ENCODE assay signal across 8 cellular contexts in genomic region chr16:8621572-8622314, GRCh38. TPM values are rescaled to one million over a fixed set of nuclear protein-coding genes. Genes with fewer than 3 reads are reported as not detected.
A peak's percentile ranks its signal among the peaks of the same experiment; 100 is the strongest.
DNase-seq lines count a peak whose midpoint lies in the region; ATAC-seq, FAIRE-seq and TF ChIP-seq lines count a peak whose summit lies in the region.

TSS of gene METTL22 (plus strand) at chr16:8621698. CDS start at chr16:8625666, 3,968 bp downstream.

- no peaks in the 10 kb centered on the region; the same call in 1 of the 2 replicates for H3K4me1 ChIP-seq in BE2C

- peaks cover 9% of the 10 kb centered on the region for H3K36me3 ChIP-seq in BE2C

- H3K27ac ChIP-seq in coronary artery: peak within 1 kb of the TSS; percentile 74 to 80
- H3K27ac ChIP-seq in layer of hippocampus (ENCODE audit: low read depth, low read length): peak within 1 kb of the TSS; percentile 65

- peaks cover 16% of the 10 kb centered on the region for H3K36me3 Mint-ChIP-seq in activated CD4-positive, alpha-beta T cell treated with anti-CD3 and anti-CD28 coated beads, Interleukin-2, amount 10 ng/mL, durations not matched to agents 24 days and 14 days (ENCODE audit: low read depth)

- intact Hi-C loops in activated CD4-positive, alpha-beta T cell treated with anti-CD3 and anti-CD28 coated beads, Interleukin-2, amount 10 ng/mL, durations not matched to agents 24 days and 14 days (cut with micrococcal nuclease): loop anchor here (1.0 to 5.0 kb wide), 4 partner anchors 36 to 176 kb away; partner anchors contain the start of genes PMM2 and TMEM186

- TF ChIP-seq CTCF in BE2C (IDR thresholded peaks at IDR 0.05; ENCODE audit: low read depth, low read length): no peak
- TF ChIP-seq CTCF in coronary artery (IDR thresholded peaks at IDR 0.05): no peak

- H3K27me3 ChIP-seq in BE2C (no peaks in the 10 kb centered on the region), layer of hippocampus (ENCODE audit: control insufficient read depth, insufficient read depth, low read length) (no peaks in the 10 kb centered on the region)

- H3K4me1 Mint-ChIP-seq in activated CD4-positive, alpha-beta T cell treated with anti-CD3 and anti-CD28 coated beads, Interleukin-2, amount 10 ng/mL, durations not matched to agents 24 days and 14 days: peaks cover 12% of the 10 kb centered on the region

- peak; percentile 88 for FAIRE-seq in GM19239 (lab: Jason Lieb, UNC)

- DNase-seq in BE2C (peak; percentile 97), GM19239 (ENCODE audit: insufficient read length, low spot score) (peak; percentile 97), NCI-H526 (lab: John Stamatoyannopoulos, UW) (peak; percentile 36 to 90), coronary artery (ENCODE audit: low spot score) (peak; percentile 85)
- DNase-seq in activated CD4-positive, alpha-beta T cell treated with anti-CD3 and anti-CD28 coated beads, Interleukin-2, amount 10 ng/mL, durations not matched to agents 24 days and 14 days: peak; percentile 98
- DNase-seq in stimulated activated CD4-positive, alpha-beta T cell treated with anti-CD3 and anti-CD28 coated beads, Interleukin-1b, Interleukin-23, amount 100 ng/mL, for 24 hours (ENCODE audit: low read depth in 4 of 4, low spot score in 1 of 4): peak; percentile 81 to 91 (median 90)

- peak within 1 kb of the TSS; percentile 95 for H3K4me3 ChIP-seq in BE2C (ENCODE audit: low read depth, low read length)
- peak within 1 kb of the TSS; percentile 92 for H3K4me3 ChIP-seq in coronary artery

- H3K27me3 Mint-ChIP-seq in activated CD4-positive, alpha-beta T cell treated with anti-CD3 and anti-CD28 coated beads, Interleukin-2, amount 10 ng/mL, durations not matched to agents 24 days and 14 days: peaks cover 20% of the 10 kb centered on the region

- H3K9me3 Mint-ChIP-seq in activated CD4-positive, alpha-beta T cell treated with anti-CD3 and anti-CD28 coated beads, Interleukin-2, amount 10 ng/mL, durations not matched to agents 24 days and 14 days: no peaks in the 10 kb centered on the region

- H3K9me3 ChIP-seq in BE2C: no peaks in the 10 kb centered on the region

- ATAC-seq in HG03439 (IDR thresholded peaks at IDR 0.05; ENCODE audit: unreplicated experiment): peak; percentile 86

- peak within 1 kb of the TSS; percentile 96 for H3K4me3 Mint-ChIP-seq in activated CD4-positive, alpha-beta T cell treated with anti-CD3 and anti-CD28 coated beads, Interleukin-2, amount 10 ng/mL, durations not matched to agents 24 days and 14 days

- peak within 1 kb of the TSS; percentile 92 for H3K27ac Mint-ChIP-seq in activated CD4-positive, alpha-beta T cell treated with anti-CD3 and anti-CD28 coated beads, Interleukin-2, amount 10 ng/mL, durations not matched to agents 24 days and 14 days

RNA-seq across cellular contexts. Expression of gene METTL22, which starts in this region (rescaled TPM):
- 41.3 TPM for polyA plus RNA-seq in BE2C (2012; ENCODE audit: insufficient read depth, insufficient read length, low read depth)
- 36.2 and 38.4 TPM in 2 replicates for total RNA-seq in activated CD4-positive, alpha-beta T cell treated with anti-CD3 and anti-CD28 coated beads, Interleukin-2, amount 10 ng/mL, durations not matched to agents 24 days and 14 days

Comparison
In these comparisons a context has a peak if more than half of its experiments do, and no peak if none do; other contexts are left out.
1. Peak in every context shown above with its lines: DNase-seq, ATAC-seq, H3K4me3 ChIP-seq and H3K27ac ChIP-seq.